ENCODE assay signal across 37 cellular contexts in the genomic region with DNA sequence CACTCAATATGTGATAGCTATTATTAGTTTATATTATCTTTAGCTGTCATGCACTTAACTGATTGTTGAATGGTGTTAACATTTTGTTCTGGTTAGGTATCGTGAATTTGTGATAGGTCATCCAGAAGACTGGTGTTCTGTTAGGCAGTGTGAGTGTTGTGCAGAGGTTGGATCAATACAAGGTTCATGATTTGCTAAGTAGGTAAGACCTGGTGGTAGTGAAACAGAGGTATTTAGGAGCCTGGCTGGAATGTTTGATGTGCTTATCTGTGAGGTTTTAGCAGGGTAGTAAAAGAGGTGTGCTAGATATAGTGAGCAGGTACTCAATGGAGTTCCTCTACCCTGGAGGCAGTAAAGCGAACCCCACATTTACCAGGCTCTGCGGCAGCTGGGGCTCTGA. TPM values are rescaled to one million over a fixed set of nuclear protein-coding genes. Genes with fewer than 3 reads are reported as not detected.
"Had no signal": no experiment of that assay in that cellular context is flagged by ENCODE, and none has a peak within 500 bp of the region (broad histone marks: within the 10 kb centered on the region; RNA-seq: fewer than 3 reads in every experiment).

No MANE protein-coding gene starts in this region.

- ATAC-seq: activated CD4-positive, alpha-beta T cell treated with anti-CD3 and anti-CD28 coated beads for 36 hours; activated CD4-positive, CD25-positive, alpha-beta regulatory T cell treated with anti-CD3 and anti-CD28 coated beads, Interleukin-2, amount 50 U/mL, for 24 hours; activated CD8-positive, alpha-beta memory T cell treated with anti-CD3 and anti-CD28 coated beads, Interleukin-2, amount 10 ng/mL, durations not matched to agents 7 days and 5 days; activated CD8-positive, alpha-beta T cell treated with anti-CD3 and anti-CD28 coated beads, Interleukin-2, amount 10 ng/mL, durations not matched to agents 7 days and 5 days; activated naive CD4-positive, alpha-beta T cell treated with anti-CD3 and anti-CD28 coated beads, Interleukin-2, amount 50 U/mL, for 72 hours; activated T-cell treated with anti-CD3 and anti-CD28 coated beads, Interleukin-2, amount 50 U/mL, for 4 hours; activated T-cell treated with anti-CD3 and anti-CD28 coated beads, Interleukin-2, amount 50 U/mL, for 72 hours; activated T-helper 17 cell treated with anti-CD3 and anti-CD28 coated beads, Interleukin-2, amount 50 U/mL, for 72 hours; WTC11 had no signal

- H3K9me3 ChIP-seq: adrenal gland had no signal

- H3K4me1 ChIP-seq: adrenal gland had no signal

- H3K27me3 ChIP-seq: adrenal gland had no signal

- H3K27ac ChIP-seq: adrenal gland, cardiac muscle cell, VCaP had no signal

- H3K36me3 ChIP-seq: adrenal gland, cardiac muscle cell had no signal

- DNase-seq: activated CD4-positive, alpha-beta memory T cell treated with anti-CD3 and anti-CD28 coated beads, Interleukin-2, amount 10 ng/mL, durations not matched to agents 7 days and 5 days; activated CD4-positive, alpha-beta T cell treated with anti-CD3 and anti-CD28 coated beads for 1 hour; activated CD4-positive, alpha-beta T cell treated with anti-CD3 and anti-CD28 coated beads for 36 hours; activated CD4-positive, alpha-beta T cell treated with anti-CD3 and anti-CD28 coated beads for 48 hours; activated CD4-positive, alpha-beta T cell treated with anti-CD3 and anti-CD28 coated beads, Interleukin-2, amount 10 ng/mL, durations not matched to agents 7 days and 5 days; activated CD4-positive, alpha-beta T cell treated with anti-CD3 and anti-CD28 coated beads, Interleukin-2, amount 50 U/mL, for 48 hours; activated CD4-positive, CD25-positive, alpha-beta regulatory T cell; activated CD8-positive, alpha-beta memory T cell treated with anti-CD3 and anti-CD28 coated beads for 24 hours; activated CD8-positive, alpha-beta memory T cell treated with anti-CD3 and anti-CD28 coated beads, Interleukin-2, amount 10 ng/mL, durations not matched to agents 7 days and 5 days; activated CD8-positive, alpha-beta memory T cell treated with anti-CD3 and anti-CD28 coated beads, Interleukin-2, amount 50 U/mL, for 48 hours; activated CD8-positive, alpha-beta T cell treated with anti-CD3 and anti-CD28 coated beads, Interleukin-2, amount 10 ng/mL, durations not matched to agents 7 days and 5 days; activated effector memory CD4-positive, alpha-beta T cell treated with anti-CD3 and anti-CD28 coated beads, Interleukin-2, amount 50 U/mL, for 16 hours; activated gamma-delta T cell treated with Interleukin-2 at 50 U/mL for 16 hours; activated naive CD4-positive, alpha-beta T cell; activated naive CD4-positive, alpha-beta T cell treated with anti-CD3 and anti-CD28 coated beads for 36 hours; activated naive CD4-positive, alpha-beta T cell treated with anti-CD3 and anti-CD28 coated beads, Interleukin-2, amount 50 U/mL, for 16 hours; activated naive CD8-positive, alpha-beta T cell treated with anti-CD3 and anti-CD28 coated beads for 36 hours; activated T-cell treated with anti-CD3 and anti-CD28 coated beads, Interleukin-2, amount 50 U/mL, for 4 hours; activated T-cell treated with anti-CD3 and anti-CD28 coated beads, Interleukin-2, amount 50 U/mL, for 72 hours; adrenal gland; amniotic stem cell; aorta; caudate nucleus; cerebellar nuclear complex; T-helper 1 cell; T-helper 2 cell; T-helper 9 cell had no signal

- H3K4me3 ChIP-seq: adrenal gland, cardiac muscle cell had no signal

RNA-seq across cellular contexts. Expression of a gene that starts 20.3 kb away (rescaled TPM):
- total RNA-seq: activated CD4-positive, alpha-beta memory T cell treated with anti-CD3 and anti-CD28 coated beads, Interleukin-2, amount 10 ng/mL, durations not matched to agents 7 days and 5 days; activated CD4-positive, alpha-beta T cell treated with anti-CD3 and anti-CD28 coated beads for 36 hours; activated CD4-positive, alpha-beta T cell treated with anti-CD3 and anti-CD28 coated beads, Interleukin-2, amount 10 ng/mL, durations not matched to agents 7 days and 5 days; activated CD8-positive, alpha-beta memory T cell treated with anti-CD3 and anti-CD28 coated beads, Interleukin-2, amount 10 ng/mL, durations not matched to agents 7 days and 5 days; activated CD8-positive, alpha-beta T cell treated with anti-CD3 and anti-CD28 coated beads, Interleukin-2, amount 10 ng/mL, durations not matched to agents 7 days and 5 days; activated naive CD4-positive, alpha-beta T cell treated with anti-CD3 and anti-CD28 coated beads for 36 hours; activated naive CD4-positive, alpha-beta T cell treated with anti-CD3 and anti-CD28 coated beads, Interleukin-2, amount 50 U/mL, for 72 hours; activated naive CD8-positive, alpha-beta T cell treated with anti-CD3 and anti-CD28 coated beads for 36 hours; activated T-cell treated with anti-CD3 and anti-CD28 coated beads, Interleukin-2, amount 50 U/mL, for 4 hours; activated T-cell treated with anti-CD3 and anti-CD28 coated beads, Interleukin-2, amount 50 U/mL, for 72 hours; activated T-helper 1 cell treated with anti-CD3 and anti-CD28 coated beads, Interleukin-12 subunit alpha, Interleukin-12 subunit beta, Interleukin-2, Interleukin-4 antibody, amounts not matched to agents 30 ng/mL and 10 ng/mL and 1 ng/mL, durations not matched to agents 14 hours and 24 hours and 36 hours; activated T-helper 17 cell treated with anti-CD3 and anti-CD28 coated beads, Interleukin-2, amount 50 U/mL, for 72 hours; adrenal gland; aorta; astrocyte; bronchial epithelial cell; cardiac muscle cell; chondrocyte; WTC11 had no signal
